ENCODE assay signal across 15 cellular contexts in the genomic region with DNA sequence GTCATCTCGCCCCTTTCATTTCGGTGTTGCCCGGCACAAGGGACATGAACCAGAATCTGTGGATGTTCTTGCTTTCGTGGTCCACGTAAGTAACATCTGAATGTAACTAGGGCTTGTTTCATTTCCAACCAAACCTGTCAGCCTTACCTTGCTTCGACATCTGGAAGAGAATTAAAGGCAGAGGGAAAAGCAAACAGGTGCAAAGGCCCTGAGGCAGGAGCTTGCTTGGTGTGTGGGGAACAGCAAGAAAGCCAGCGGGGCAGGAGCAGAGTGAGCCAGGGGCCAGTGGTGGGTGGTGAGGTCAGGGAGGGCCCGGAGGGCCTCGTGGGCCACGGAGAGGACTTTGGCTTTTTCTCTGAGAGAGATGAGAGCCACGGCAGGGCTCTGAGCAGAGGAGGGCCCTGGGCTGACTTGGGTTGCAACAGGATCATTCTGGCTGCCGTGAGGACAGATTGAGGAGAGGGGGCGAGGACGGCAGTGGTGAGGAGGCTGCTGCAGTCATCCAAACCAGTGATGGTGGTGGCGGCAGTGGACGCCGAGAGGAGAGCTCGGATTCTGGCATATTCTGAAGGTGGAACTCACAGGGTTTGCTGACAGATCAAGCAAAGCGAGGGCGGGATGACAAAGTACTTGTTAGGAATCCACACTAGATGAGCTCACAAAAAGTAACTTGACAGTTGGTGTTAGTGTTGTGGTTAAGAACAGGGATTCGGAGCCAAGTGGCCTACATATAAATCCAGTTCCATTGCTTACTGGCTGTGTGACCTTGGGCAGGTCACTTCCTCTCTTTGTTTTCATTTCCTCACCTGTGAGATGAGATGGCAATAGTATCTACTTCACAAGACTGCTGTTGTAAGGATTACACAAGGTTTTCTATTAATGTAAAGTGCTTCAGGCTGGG. TPM values are rescaled to one million over a fixed set of nuclear protein-coding genes. Genes with fewer than 3 reads are reported as not detected.
DNase-seq lines count a peak whose midpoint lies in the region; ATAC-seq and TF ChIP-seq lines count a peak whose summit lies in the region.
"Had no signal": no experiment of that assay in that cellular context is flagged by ENCODE, and none has a peak within 500 bp of the region (broad histone marks: within the 10 kb centered on the region; RNA-seq: fewer than 3 reads in every experiment).

No MANE protein-coding gene starts in this region.

- POLR2A ChIA-PET in Panc1 (lab: Charles Lee) = no interaction called here

- in situ Hi-C loops in Panc1 (cut with HindIII; ENCODE audit: low pct_unique_long_range_greater_than_20kb, low sequenced_read_pairs) = no loop called here

- H3F3A ChIP-seq in smooth muscle cell (ENCODE audit: low read depth) = no peaks in the 10 kb centered on the region

- DNase-seq in Panc1 (ENCODE audit: low read depth, low spot score) (no peak), dermis blood vessel endothelial cell (peak; percentile 50), left lung (no peak), smooth muscle cell (lab: John Stamatoyannopoulos, UW; ENCODE audit: unreplicated experiment) (no peak), SHP77 (lab: John Stamatoyannopoulos, UW) (no peak), Peyer's patch (no peak), osteoblast (ENCODE audit: insufficient read length, low spot score, missing footprints) (no peak), DMS114 treated with DMSO at 0.1 percent for 48 hours (lab: John Stamatoyannopoulos, UW; ENCODE audit: unreplicated experiment) (no peak)
- DNase-seq: activated CD8-positive, alpha-beta T cell treated with anti-CD3 and anti-CD28 coated beads, Interleukin-2, amount 10 ng/mL, durations not matched to agents 7 days and 5 days; activated effector memory CD4-positive, alpha-beta T cell treated with anti-CD3 and anti-CD28 coated beads, Interleukin-2, amount 50 U/mL, for 16 hours; CD4-positive, alpha-beta memory T cell; GF-D8; NCI-H1417; NCI-H510A treated with DMSO at 0.1 percent for 48 hours; T1000 had no signal

- H4K20me1 ChIP-seq in smooth muscle cell (ENCODE audit: low read depth) (no peaks in the 10 kb centered on the region), osteoblast (ENCODE audit: insufficient read depth, low read length) (no peaks in the 10 kb centered on the region)

- intact Hi-C loops in Panc1 (cut with micrococcal nuclease; ENCODE audit: unreplicated experiment) (no loop called here), left lung (cut with DNase I) (no loop called here)

- H3K9me3 ChIP-seq in Panc1 (ENCODE audit: control insufficient read depth, insufficient read depth, low read depth, low read length) (no peaks in the 10 kb centered on the region), left lung (no peaks in the 10 kb centered on the region), smooth muscle cell (replicated peaks; ENCODE audit: low read depth) (no peaks in the 10 kb centered on the region), Peyer's patch (no peaks in the 10 kb centered on the region), osteoblast (ENCODE audit: low read depth, low read length) (no peaks in the 10 kb centered on the region)

- TF ChIP-seq CTCF in Panc1 (IDR thresholded peaks at IDR 0.05) (no peak), left lung (IDR thresholded peaks at IDR 0.05) (no peak), smooth muscle cell (IDR thresholded peaks at IDR 0.05; ENCODE audit: borderline replicate concordance, insufficient read depth, poor library complexity, severe bottlenecking) (no peak), Peyer's patch (IDR thresholded peaks at IDR 0.05) (no peak), osteoblast (IDR thresholded peaks at IDR 0.05; ENCODE audit: extremely low read depth, low read depth, low read length) (no peak)

- no peaks in the 10 kb centered on the region for H3K79me2 ChIP-seq in smooth muscle cell (ENCODE audit: low read depth)
- no peaks in the 10 kb centered on the region for H3K79me2 ChIP-seq in osteoblast (ENCODE audit: insufficient read depth, low read length)

- H3K9ac ChIP-seq in smooth muscle cell (ENCODE audit: low read depth) = no peak overlapping the region

- H3K4me2 ChIP-seq in smooth muscle cell (no peak overlapping the region), osteoblast (ENCODE audit: insufficient read depth, low read length) (no peak overlapping the region)

- H3K36me3 ChIP-seq in Panc1 (ENCODE audit: control insufficient read depth, insufficient read depth, low read length) (no peaks in the 10 kb centered on the region), left lung (no peaks in the 10 kb centered on the region), smooth muscle cell (ENCODE audit: low read depth) (no peaks in the 10 kb centered on the region), Peyer's patch (no peaks in the 10 kb centered on the region), osteoblast (ENCODE audit: insufficient read depth, low read length) (no peaks in the 10 kb centered on the region)

- H2AFZ ChIP-seq in smooth muscle cell (ENCODE audit: low read depth) (no peak overlapping the region), osteoblast (ENCODE audit: low read length) (no peak overlapping the region)

- WGBS in smooth muscle cell (ENCODE audit: low lambda C conversion rate) = 89% methylated on average over 21 of the region's 21 CpGs

- H3K27me3 ChIP-seq in Panc1 (ENCODE audit: control insufficient read depth, insufficient read depth, low read length) (no peaks in the 10 kb centered on the region), left lung (no peaks in the 10 kb centered on the region), smooth muscle cell (ENCODE audit: low read depth) (no peaks in the 10 kb centered on the region), Peyer's patch (no peaks in the 10 kb centered on the region), osteoblast (ENCODE audit: insufficient read depth, low read length) (no peaks in the 10 kb centered on the region)

- H3K27ac ChIP-seq in Panc1 (ENCODE audit: low read length) = no peak overlapping the region
- H3K27ac ChIP-seq in left lung = peak overlapping the region; percentile 46 to 73
- peak overlapping the region; percentile 15 for H3K27ac ChIP-seq in smooth muscle cell (ENCODE audit: low read depth)
- H3K27ac ChIP-seq in Peyer's patch = peak overlapping the region in 2 of 4 donors; percentile 56
- H3K27ac ChIP-seq in osteoblast (ENCODE audit: low read depth, low read length) = no peak overlapping the region

- ATAC-seq in Panc1 = 0 out of 2 replicates have a peak, but pooled peaks have one; percentile 39
- ATAC-seq in left lung = no peak
- ATAC-seq: activated CD8-positive, alpha-beta T cell treated with anti-CD3 and anti-CD28 coated beads, Interleukin-2, amount 10 ng/mL, durations not matched to agents 7 days and 5 days had no signal

- no TSS peak for BruUV-seq in Panc1 (replicated peaks; lab: Mats Ljungman, UMichigan)

- CTCF ChIA-PET in Panc1 (lab: Charles Lee) = no interaction called here

- no peak for TF ChIP-seq POLR2A in Peyer's patch (IDR thresholded peaks at IDR 0.05)

- H3K4me1 ChIP-seq in Panc1 (ENCODE audit: control insufficient read depth, insufficient read depth, low read length) (peaks cover 3% of the 10 kb centered on the region; the same call in 1 of the 2 replicates), left lung (peaks cover 0 to 16% of the 10 kb centered on the region in 2 donors), smooth muscle cell (ENCODE audit: low read depth) (no peaks in the 10 kb centered on the region), Peyer's patch (no peaks in the 10 kb centered on the region), osteoblast (ENCODE audit: insufficient read depth, low read length) (peaks cover 3% of the 10 kb centered on the region)

- no peak overlapping the region for H3K4me3 ChIP-seq in Panc1 (ENCODE audit: low read depth in 2 of 2, low read length in 2 of 2)
- no peak overlapping the region for H3K4me3 ChIP-seq in left lung
- H3K4me3 ChIP-seq in smooth muscle cell = no peak overlapping the region
- H3K4me3 ChIP-seq in Peyer's patch = no peak overlapping the region
- no peak overlapping the region for H3K4me3 ChIP-seq in osteoblast (ENCODE audit: insufficient read depth, low read length)

RNA-seq across cellular contexts. Expression of a gene that starts 6.8 kb away (rescaled TPM):
- total RNA-seq in Panc1 (2021; ENCODE audit: unreplicated experiment) (91.3 TPM), dermis blood vessel endothelial cell (137 and 143 TPM in 2 replicates), left lung (100 to 1,000 TPM; 108 to 114 TPM), smooth muscle cell (46.9 and 55.3 TPM in 2 replicates), Peyer's patch (100 to 1,000 TPM in 2 of 4 donors, 10 to 100 TPM in 2; 95.1 to 218 (median 107) TPM), osteoblast (78.1 and 88.7 TPM in 2 replicates)
- polyA plus RNA-seq in Panc1 (2012; ENCODE audit: insufficient read length) = 155 TPM
- polyA plus RNA-seq in smooth muscle cell = 113 and 133 TPM in 2 replicates

RNA-seq across cellular contexts. Expression of a gene that starts 16.2 kb away (rescaled TPM):
- total RNA-seq in Panc1 (2021; ENCODE audit: unreplicated experiment) = 528 TPM
- 600 TPM for polyA plus RNA-seq in Panc1 (2012; ENCODE audit: insufficient read length)
- 121 and 148 TPM in 2 replicates for total RNA-seq in dermis blood vessel endothelial cell
- 100 to 1,000 TPM in 1 of 2 donors, 10 to 100 TPM in 1; 82.3 to 217 TPM for total RNA-seq in left lung
- 110 and 156 TPM in 2 replicates for total RNA-seq in smooth muscle cell
- 111 and 116 TPM in 2 replicates for polyA plus RNA-seq in smooth muscle cell
- 100 to 1,000 TPM; 118 to 178 (median 151) TPM for total RNA-seq in Peyer's patch
- 441 and 527 TPM in 2 replicates for total RNA-seq in osteoblast

RNA-seq across cellular contexts. Expression of a gene that starts 50.9 kb away (rescaled TPM):
- 29.4 TPM for total RNA-seq in Panc1 (2021; ENCODE audit: unreplicated experiment)
- 39.7 TPM for polyA plus RNA-seq in Panc1 (2012; ENCODE audit: insufficient read length)
- total RNA-seq in dermis blood vessel endothelial cell = 7.8 and 11.6 TPM in 2 replicates
- total RNA-seq in left lung = 10 to 100 TPM; 11.8 to 15.2 TPM
- total RNA-seq in smooth muscle cell = 3.8 and 4.5 TPM in 2 replicates
- 9.7 and 9.8 TPM in 2 replicates for polyA plus RNA-seq in smooth muscle cell
- total RNA-seq in Peyer's patch = 10 to 100 TPM in 2 of 4 donors, 1 to 10 TPM in 2; 9.3 to 14.9 (median 11.3) TPM
- 8.8 and 10.1 TPM in 2 replicates for total RNA-seq in osteoblast

Comparison
In these comparisons a context has a peak if more than half of its experiments do, and no peak if none do; other contexts are left out.
1. H3K27ac ChIP-seq: peak in left lung (2 of 2) and smooth muscle cell (single experiment); none in Panc1 (single experiment) and osteoblast (single experiment).